Comparison of ENCODE assay signal across 2 cellular contexts in genomic region chr11:462107-462890, GRCh38.
TF ChIP-seq lines count a peak whose summit lies in the region.

No MANE protein-coding gene starts in this region.

TF ChIP-seq in IMR-90, 13 proteins besides CTCF, POLR2A, EP300 and RAD21:
- TF ChIP-seq SMC3 (IDR thresholded peaks at IDR 0.05; ENCODE audit: low read depth, low read length) (no peak), FOS (IDR thresholded peaks at IDR 0.05; ENCODE audit: low read depth, low read length) (no peak), BHLHE40 (IDR thresholded peaks at IDR 0.05; ENCODE audit: low read depth, low read length) (no peak), NFE2L2 (IDR thresholded peaks at IDR 0.05; ENCODE audit: low read depth, low read length) (no peak), MAFK (IDR thresholded peaks at IDR 0.05; ENCODE audit: low read depth, low read length) (no peak), RFX5 (IDR thresholded peaks at IDR 0.05; ENCODE audit: low read depth, low read length) (no peak), CHD1 (IDR thresholded peaks at IDR 0.05; ENCODE audit: low read depth, low read length) (no peak)
- TF ChIP-seq, protein P1, sequence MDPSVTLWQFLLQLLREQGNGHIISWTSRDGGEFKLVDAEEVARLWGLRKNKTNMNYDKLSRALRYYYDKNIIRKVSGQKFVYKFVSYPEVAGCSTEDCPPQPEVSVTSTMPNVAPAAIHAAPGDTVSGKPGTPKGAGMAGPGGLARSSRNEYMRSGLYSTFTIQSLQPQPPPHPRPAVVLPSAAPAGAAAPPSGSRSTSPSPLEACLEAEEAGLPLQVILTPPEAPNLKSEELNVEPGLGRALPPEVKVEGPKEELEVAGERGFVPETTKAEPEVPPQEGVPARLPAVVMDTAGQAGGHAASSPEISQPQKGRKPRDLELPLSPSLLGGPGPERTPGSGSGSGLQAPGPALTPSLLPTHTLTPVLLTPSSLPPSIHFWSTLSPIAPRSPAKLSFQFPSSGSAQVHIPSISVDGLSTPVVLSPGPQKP (IDR thresholded peaks at IDR 0.05; ENCODE audit: borderline replicate concordance, low read depth, low read length): no peak
- TF ChIP-seq, protein P2, sequence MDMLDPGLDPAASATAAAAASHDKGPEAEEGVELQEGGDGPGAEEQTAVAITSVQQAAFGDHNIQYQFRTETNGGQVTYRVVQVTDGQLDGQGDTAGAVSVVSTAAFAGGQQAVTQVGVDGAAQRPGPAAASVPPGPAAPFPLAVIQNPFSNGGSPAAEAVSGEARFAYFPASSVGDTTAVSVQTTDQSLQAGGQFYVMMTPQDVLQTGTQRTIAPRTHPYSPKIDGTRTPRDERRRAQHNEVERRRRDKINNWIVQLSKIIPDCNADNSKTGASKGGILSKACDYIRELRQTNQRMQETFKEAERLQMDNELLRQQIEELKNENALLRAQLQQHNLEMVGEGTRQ (IDR thresholded peaks at IDR 0.05; ENCODE audit: low read depth, low read length): no peak

TF ChIP-seq in HepG2, 621 proteins besides CTCF, POLR2A, EP300 and RAD21:
- TF ChIP-seq STAG1 (CRISPR knock-in tag; IDR thresholded peaks at IDR 0.05): no peak
- peak; percentile 57 for TF ChIP-seq AGO2 (optimal IDR thresholded peaks at IDR 0.05; ENCODE audit: low read depth, low read length)
